ENCODE assay signal across 2 cellular contexts in genomic region chr7:43915907-43916306, GRCh38.
TF ChIP-seq lines count a peak whose summit lies in the region.

No MANE protein-coding gene starts in this region.

TF ChIP-seq in HepG2, 621 proteins besides CTCF, POLR2A, EP300 and RAD21:
- TF ChIP-seq ATF7 (IDR thresholded peaks at IDR 0.05) (no peak), ATF7 (CRISPR knock-in tag; IDR thresholded peaks at IDR 0.05) (no peak), ZNF160 (CRISPR knock-in tag; IDR thresholded peaks at IDR 0.05) (no peak), ZBTB40 (IDR thresholded peaks at IDR 0.05) (peak; percentile 29; the same call in 1 of the 2 replicates), ZBTB40 (CRISPR knock-in tag; IDR thresholded peaks at IDR 0.05) (no peak), ZNF234 (CRISPR knock-in tag; conservative IDR thresholded peaks at IDR 0.05) (no peak), FOXC1 (CRISPR knock-in tag; IDR thresholded peaks at IDR 0.05; ENCODE audit: borderline replicate concordance) (no peak), ZNF841 (CRISPR knock-in tag; IDR thresholded peaks at IDR 0.05; ENCODE audit: borderline replicate concordance) (no peak), HMGA1 (CRISPR knock-in tag; conservative IDR thresholded peaks at IDR 0.05) (no peak), ZNF138 (CRISPR knock-in tag; IDR thresholded peaks at IDR 0.05; ENCODE audit: low read depth) (no peak)

TF ChIP-seq in WTC11, 78 proteins besides CTCF, POLR2A, EP300 and RAD21:
- no peak for TF ChIP-seq ZNF396 (CRISPR knock-in tag; IDR thresholded peaks at IDR 0.05; ENCODE audit: borderline replicate concordance)
TF ChIP-seq in WTC11: peak in this region for 0.
